ENCODE assay signal across 1 cellular context in the genomic region with DNA sequence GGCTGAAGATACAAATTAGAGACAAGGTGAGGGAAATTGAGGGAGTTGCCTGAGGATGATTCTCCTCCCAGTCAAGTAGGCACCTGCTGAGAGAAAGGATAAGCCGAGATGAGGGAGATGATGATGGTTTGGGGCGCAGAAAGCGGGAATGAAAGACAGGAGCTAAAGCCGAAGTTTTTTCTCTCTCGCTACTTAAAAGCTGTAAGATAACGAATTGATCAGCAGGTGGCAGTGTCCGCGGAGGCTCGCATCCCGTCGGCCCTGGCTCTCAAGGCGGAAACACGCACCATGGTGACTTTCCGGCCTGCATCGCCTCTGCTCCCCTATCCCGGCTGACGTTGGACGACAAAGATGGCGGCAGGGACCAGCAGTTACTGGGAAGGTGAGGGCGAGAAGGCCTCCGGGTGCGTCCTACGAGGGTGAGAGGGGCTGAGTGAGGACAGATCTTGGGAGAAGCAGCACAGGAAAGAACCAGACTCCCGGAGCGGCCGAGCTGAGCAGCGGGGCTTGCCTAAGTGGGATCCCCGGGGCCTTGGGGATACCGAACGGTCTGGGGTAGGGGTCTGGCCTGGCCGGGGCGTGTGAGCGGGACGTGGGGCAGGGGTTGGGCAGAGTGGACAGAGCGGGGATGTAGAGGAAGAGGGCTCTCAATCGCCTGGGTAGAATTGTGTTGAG.
TF ChIP-seq lines count a peak whose summit lies in the region.

A gene (plus strand): TSS at position 326 of the 675 bp plus-strand sequence. CDS start 26 bp downstream, at position 352.

TF ChIP-seq in K562, 482 proteins besides CTCF, POLR2A, EP300 and RAD21 (continued from another document and continues in another):
- TF ChIP-seq, protein P1, sequence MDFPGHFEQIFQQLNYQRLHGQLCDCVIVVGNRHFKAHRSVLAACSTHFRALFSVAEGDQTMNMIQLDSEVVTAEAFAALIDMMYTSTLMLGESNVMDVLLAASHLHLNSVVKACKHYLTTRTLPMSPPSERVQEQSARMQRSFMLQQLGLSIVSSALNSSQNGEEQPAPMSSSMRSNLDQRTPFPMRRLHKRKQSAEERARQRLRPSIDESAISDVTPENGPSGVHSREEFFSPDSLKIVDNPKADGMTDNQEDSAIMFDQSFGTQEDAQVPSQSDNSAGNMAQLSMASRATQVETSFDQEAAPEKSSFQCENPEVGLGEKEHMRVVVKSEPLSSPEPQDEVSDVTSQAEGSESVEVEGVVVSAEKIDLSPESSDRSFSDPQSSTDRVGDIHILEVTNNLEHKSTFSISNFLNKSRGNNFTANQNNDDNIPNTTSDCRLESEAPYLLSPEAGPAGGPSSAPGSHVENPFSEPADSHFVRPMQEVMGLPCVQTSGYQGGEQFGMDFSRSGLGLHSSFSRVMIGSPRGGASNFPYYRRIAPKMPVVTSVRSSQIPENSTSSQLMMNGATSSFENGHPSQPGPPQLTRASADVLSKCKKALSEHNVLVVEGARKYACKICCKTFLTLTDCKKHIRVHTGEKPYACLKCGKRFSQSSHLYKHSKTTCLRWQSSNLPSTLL (IDR thresholded peaks at IDR 0.05), result no peak
- TF ChIP-seq ZNF24 (IDR thresholded peaks at IDR 0.05), result 0 out of 2 replicates have a peak, but pooled peaks have one; percentile 12
- TF ChIP-seq MAFG (tag; conservative IDR thresholded peaks at IDR 0.05), result no peak
- no peak for TF ChIP-seq ZNF140 (CRISPR knock-in tag; IDR thresholded peaks at IDR 0.05)
- TF ChIP-seq SRF (CRISPR knock-in tag; IDR thresholded peaks at IDR 0.05), result no peak
- peak; percentile 57 for TF ChIP-seq SOX6 (IDR thresholded peaks at IDR 0.05)
- TF ChIP-seq KAT8 (IDR thresholded peaks at IDR 0.05; ENCODE audit: low read depth), result no peak
- TF ChIP-seq SMAD4 (CRISPR knock-in tag; conservative IDR thresholded peaks at IDR 0.05), result no peak
- TF ChIP-seq ZFP1 (CRISPR knock-in tag; IDR thresholded peaks at IDR 0.05), result no peak
- no peak for TF ChIP-seq ZC3H8 (IDR thresholded peaks at IDR 0.05)
- TF ChIP-seq BRF1 (IDR thresholded peaks at IDR 0.05; ENCODE audit: borderline replicate concordance, extremely low read depth, insufficient read length), result no peak
- TF ChIP-seq TGIF2 (CRISPR knock-in tag; IDR thresholded peaks at IDR 0.05), result no peak
- TF ChIP-seq NELFE (IDR thresholded peaks at IDR 0.05; ENCODE audit: insufficient read depth, insufficient read length), result no peak
- TF ChIP-seq, protein P2, sequence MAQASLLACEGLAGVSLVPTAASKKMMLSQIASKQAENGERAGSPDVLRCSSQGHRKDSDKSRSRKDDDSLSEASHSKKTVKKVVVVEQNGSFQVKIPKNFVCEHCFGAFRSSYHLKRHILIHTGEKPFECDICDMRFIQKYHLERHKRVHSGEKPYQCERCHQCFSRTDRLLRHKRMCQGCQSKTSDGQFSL (CRISPR knock-in tag; IDR thresholded peaks at IDR 0.05), result no peak
- TF ChIP-seq, protein P2 (tag; IDR thresholded peaks at IDR 0.05), result no peak
- TF ChIP-seq NUFIP1 (IDR thresholded peaks at IDR 0.05; ENCODE audit: partially characterized antibody), result no peak
- TF ChIP-seq, protein P3, sequence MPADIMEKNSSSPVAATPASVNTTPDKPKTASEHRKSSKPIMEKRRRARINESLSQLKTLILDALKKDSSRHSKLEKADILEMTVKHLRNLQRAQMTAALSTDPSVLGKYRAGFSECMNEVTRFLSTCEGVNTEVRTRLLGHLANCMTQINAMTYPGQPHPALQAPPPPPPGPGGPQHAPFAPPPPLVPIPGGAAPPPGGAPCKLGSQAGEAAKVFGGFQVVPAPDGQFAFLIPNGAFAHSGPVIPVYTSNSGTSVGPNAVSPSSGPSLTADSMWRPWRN (IDR thresholded peaks at IDR 0.05; ENCODE audit: low read depth), result no peak
- peak; percentile 74; the same call in 1 of the 2 replicates for TF ChIP-seq ETV5 (CRISPR knock-in tag; IDR thresholded peaks at IDR 0.05; ENCODE audit: low read depth)
- no peak for TF ChIP-seq RBM14 (IDR thresholded peaks at IDR 0.05; ENCODE audit: borderline replicate concordance, insufficient read depth, low read depth, low read length)
- TF ChIP-seq CBX8 (IDR thresholded peaks at IDR 0.05; ENCODE audit: borderline replicate concordance, extremely low read depth, low read depth, low read length, poor library complexity, severe bottlenecking), result no peak
- TF ChIP-seq BHLHE40 (IDR thresholded peaks at IDR 0.05; ENCODE audit: low read length), result no peak
- TF ChIP-seq, protein P4, sequence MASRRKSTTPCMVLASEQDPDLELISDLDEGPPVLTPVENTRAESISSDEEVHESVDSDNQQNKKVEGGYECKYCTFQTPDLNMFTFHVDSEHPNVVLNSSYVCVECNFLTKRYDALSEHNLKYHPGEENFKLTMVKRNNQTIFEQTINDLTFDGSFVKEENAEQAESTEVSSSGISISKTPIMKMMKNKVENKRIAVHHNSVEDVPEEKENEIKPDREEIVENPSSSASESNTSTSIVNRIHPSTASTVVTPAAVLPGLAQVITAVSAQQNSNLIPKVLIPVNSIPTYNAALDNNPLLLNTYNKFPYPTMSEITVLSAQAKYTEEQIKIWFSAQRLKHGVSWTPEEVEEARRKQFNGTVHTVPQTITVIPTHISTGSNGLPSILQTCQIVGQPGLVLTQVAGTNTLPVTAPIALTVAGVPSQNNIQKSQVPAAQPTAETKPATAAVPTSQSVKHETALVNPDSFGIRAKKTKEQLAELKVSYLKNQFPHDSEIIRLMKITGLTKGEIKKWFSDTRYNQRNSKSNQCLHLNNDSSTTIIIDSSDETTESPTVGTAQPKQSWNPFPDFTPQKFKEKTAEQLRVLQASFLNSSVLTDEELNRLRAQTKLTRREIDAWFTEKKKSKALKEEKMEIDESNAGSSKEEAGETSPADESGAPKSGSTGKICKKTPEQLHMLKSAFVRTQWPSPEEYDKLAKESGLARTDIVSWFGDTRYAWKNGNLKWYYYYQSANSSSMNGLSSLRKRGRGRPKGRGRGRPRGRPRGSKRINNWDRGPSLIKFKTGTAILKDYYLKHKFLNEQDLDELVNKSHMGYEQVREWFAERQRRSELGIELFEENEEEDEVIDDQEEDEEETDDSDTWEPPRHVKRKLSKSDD (conservative IDR thresholded peaks at IDR 0.05; ENCODE audit: low read length), result peak; percentile 74; the same call in 1 of the 2 replicates
- TF ChIP-seq ESRRB (CRISPR knock-in tag; IDR thresholded peaks at IDR 0.05; ENCODE audit: borderline replicate concordance), result no peak
- TF ChIP-seq, protein P5, sequence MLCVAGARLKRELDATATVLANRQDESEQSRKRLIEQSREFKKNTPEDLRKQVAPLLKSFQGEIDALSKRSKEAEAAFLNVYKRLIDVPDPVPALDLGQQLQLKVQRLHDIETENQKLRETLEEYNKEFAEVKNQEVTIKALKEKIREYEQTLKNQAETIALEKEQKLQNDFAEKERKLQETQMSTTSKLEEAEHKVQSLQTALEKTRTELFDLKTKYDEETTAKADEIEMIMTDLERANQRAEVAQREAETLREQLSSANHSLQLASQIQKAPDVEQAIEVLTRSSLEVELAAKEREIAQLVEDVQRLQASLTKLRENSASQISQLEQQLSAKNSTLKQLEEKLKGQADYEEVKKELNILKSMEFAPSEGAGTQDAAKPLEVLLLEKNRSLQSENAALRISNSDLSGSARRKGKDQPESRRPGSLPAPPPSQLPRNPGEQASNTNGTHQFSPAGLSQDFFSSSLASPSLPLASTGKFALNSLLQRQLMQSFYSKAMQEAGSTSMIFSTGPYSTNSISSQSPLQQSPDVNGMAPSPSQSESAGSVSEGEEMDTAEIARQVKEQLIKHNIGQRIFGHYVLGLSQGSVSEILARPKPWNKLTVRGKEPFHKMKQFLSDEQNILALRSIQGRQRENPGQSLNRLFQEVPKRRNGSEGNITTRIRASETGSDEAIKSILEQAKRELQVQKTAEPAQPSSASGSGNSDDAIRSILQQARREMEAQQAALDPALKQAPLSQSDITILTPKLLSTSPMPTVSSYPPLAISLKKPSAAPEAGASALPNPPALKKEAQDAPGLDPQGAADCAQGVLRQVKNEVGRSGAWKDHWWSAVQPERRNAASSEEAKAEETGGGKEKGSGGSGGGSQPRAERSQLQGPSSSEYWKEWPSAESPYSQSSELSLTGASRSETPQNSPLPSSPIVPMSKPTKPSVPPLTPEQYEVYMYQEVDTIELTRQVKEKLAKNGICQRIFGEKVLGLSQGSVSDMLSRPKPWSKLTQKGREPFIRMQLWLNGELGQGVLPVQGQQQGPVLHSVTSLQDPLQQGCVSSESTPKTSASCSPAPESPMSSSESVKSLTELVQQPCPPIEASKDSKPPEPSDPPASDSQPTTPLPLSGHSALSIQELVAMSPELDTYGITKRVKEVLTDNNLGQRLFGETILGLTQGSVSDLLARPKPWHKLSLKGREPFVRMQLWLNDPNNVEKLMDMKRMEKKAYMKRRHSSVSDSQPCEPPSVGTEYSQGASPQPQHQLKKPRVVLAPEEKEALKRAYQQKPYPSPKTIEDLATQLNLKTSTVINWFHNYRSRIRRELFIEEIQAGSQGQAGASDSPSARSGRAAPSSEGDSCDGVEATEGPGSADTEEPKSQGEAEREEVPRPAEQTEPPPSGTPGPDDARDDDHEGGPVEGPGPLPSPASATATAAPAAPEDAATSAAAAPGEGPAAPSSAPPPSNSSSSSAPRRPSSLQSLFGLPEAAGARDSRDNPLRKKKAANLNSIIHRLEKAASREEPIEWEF (CRISPR knock-in tag; IDR thresholded peaks at IDR 0.05), result no peak
- no peak for TF ChIP-seq JUNB (CRISPR knock-in tag; conservative IDR thresholded peaks at IDR 0.05)
- 0 out of 2 replicates have a peak, but pooled peaks have one; percentile 33 for TF ChIP-seq STAG1 (CRISPR knock-in tag; IDR thresholded peaks at IDR 0.05; ENCODE audit: borderline replicate concordance)
- peak; percentile 50; the same call in 1 of the 2 replicates for TF ChIP-seq CBX5 (IDR thresholded peaks at IDR 0.05; ENCODE audit: borderline replicate concordance, low read depth)
- no peak for TF ChIP-seq PCBP1 (IDR thresholded peaks at IDR 0.05; ENCODE audit: low read depth, low read length, poor library complexity, severe bottlenecking)
- no peak for TF ChIP-seq MEIS2 (IDR thresholded peaks at IDR 0.05; ENCODE audit: partially characterized antibody)
- TF ChIP-seq, protein P6, sequence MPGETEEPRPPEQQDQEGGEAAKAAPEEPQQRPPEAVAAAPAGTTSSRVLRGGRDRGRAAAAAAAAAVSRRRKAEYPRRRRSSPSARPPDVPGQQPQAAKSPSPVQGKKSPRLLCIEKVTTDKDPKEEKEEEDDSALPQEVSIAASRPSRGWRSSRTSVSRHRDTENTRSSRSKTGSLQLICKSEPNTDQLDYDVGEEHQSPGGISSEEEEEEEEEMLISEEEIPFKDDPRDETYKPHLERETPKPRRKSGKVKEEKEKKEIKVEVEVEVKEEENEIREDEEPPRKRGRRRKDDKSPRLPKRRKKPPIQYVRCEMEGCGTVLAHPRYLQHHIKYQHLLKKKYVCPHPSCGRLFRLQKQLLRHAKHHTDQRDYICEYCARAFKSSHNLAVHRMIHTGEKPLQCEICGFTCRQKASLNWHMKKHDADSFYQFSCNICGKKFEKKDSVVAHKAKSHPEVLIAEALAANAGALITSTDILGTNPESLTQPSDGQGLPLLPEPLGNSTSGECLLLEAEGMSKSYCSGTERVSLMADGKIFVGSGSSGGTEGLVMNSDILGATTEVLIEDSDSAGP (CRISPR knock-in tag; IDR thresholded peaks at IDR 0.05), result no peak
- TF ChIP-seq, protein P7, sequence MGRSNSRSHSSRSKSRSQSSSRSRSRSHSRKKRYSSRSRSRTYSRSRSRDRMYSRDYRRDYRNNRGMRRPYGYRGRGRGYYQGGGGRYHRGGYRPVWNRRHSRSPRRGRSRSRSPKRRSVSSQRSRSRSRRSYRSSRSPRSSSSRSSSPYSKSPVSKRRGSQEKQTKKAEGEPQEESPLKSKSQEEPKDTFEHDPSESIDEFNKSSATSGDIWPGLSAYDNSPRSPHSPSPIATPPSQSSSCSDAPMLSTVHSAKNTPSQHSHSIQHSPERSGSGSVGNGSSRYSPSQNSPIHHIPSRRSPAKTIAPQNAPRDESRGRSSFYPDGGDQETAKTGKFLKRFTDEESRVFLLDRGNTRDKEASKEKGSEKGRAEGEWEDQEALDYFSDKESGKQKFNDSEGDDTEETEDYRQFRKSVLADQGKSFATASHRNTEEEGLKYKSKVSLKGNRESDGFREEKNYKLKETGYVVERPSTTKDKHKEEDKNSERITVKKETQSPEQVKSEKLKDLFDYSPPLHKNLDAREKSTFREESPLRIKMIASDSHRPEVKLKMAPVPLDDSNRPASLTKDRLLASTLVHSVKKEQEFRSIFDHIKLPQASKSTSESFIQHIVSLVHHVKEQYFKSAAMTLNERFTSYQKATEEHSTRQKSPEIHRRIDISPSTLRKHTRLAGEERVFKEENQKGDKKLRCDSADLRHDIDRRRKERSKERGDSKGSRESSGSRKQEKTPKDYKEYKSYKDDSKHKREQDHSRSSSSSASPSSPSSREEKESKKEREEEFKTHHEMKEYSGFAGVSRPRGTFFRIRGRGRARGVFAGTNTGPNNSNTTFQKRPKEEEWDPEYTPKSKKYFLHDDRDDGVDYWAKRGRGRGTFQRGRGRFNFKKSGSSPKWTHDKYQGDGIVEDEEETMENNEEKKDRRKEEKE (IDR thresholded peaks at IDR 0.05; ENCODE audit: borderline replicate concordance in 1 of 2, control insufficient read depth in 1 of 2, low read depth in 2 of 2, low read length in 1 of 2), result peak in 1 of 2 experiments; percentile 75; a peak in 1 of 4 replicates
- no peak for TF ChIP-seq ARHGAP35 (IDR thresholded peaks at IDR 0.05; ENCODE audit: partially characterized antibody)
- no peak for TF ChIP-seq HNRNPL (IDR thresholded peaks at IDR 0.05; ENCODE audit: low read depth, low read length)
- TF ChIP-seq TAL1 (IDR thresholded peaks at IDR 0.05), result no peak; the same call in 1 of the 2 replicates
- no peak for TF ChIP-seq BCOR (IDR thresholded peaks at IDR 0.05)
- no peak for TF ChIP-seq FOSL1 (tag; conservative IDR thresholded peaks at IDR 0.05)
- TF ChIP-seq, protein P8, sequence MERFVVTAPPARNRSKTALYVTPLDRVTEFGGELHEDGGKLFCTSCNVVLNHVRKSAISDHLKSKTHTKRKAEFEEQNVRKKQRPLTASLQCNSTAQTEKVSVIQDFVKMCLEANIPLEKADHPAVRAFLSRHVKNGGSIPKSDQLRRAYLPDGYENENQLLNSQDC (CRISPR knock-in tag; IDR thresholded peaks at IDR 0.05), result no peak
- TF ChIP-seq SNRNP70 (optimal IDR thresholded peaks at IDR 0.05; ENCODE audit: low read depth, low read length), result no peak
- TF ChIP-seq, protein P9, sequence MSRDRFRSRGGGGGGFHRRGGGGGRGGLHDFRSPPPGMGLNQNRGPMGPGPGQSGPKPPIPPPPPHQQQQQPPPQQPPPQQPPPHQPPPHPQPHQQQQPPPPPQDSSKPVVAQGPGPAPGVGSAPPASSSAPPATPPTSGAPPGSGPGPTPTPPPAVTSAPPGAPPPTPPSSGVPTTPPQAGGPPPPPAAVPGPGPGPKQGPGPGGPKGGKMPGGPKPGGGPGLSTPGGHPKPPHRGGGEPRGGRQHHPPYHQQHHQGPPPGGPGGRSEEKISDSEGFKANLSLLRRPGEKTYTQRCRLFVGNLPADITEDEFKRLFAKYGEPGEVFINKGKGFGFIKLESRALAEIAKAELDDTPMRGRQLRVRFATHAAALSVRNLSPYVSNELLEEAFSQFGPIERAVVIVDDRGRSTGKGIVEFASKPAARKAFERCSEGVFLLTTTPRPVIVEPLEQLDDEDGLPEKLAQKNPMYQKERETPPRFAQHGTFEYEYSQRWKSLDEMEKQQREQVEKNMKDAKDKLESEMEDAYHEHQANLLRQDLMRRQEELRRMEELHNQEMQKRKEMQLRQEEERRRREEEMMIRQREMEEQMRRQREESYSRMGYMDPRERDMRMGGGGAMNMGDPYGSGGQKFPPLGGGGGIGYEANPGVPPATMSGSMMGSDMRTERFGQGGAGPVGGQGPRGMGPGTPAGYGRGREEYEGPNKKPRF (IDR thresholded peaks at IDR 0.05; ENCODE audit: low read depth, low read length), result no peak
- TF ChIP-seq TAF1 (IDR thresholded peaks at IDR 0.05; ENCODE audit: control insufficient read depth, extremely low read depth, insufficient read depth, low read length, severe bottlenecking), result peak; percentile 99
